ENCODE assay signal across 8 cellular contexts in genomic region chr7:116180302-116180701, GRCh38. TPM values are rescaled to one million over a fixed set of nuclear protein-coding genes. Genes with fewer than 3 reads are reported as not detected.
DNase-seq lines count a peak whose midpoint lies in the region; ATAC-seq and TF ChIP-seq lines count a peak whose summit lies in the region.

No MANE protein-coding gene starts in this region.

- H3K27me3 ChIP-seq in esophagus muscularis mucosa (no peaks in the 10 kb centered on the region), neural progenitor cell (no peaks in the 10 kb centered on the region)

- intact Hi-C loops in esophagus muscularis mucosa (cut with DNase I): loop anchor here (1.0 kb wide), 1 partner anchor 56 kb away; no protein-coding TSS in a partner anchor

- H3K9me3 ChIP-seq in esophagus muscularis mucosa: peaks cover 0 to 8% (median 1%) of the 10 kb centered on the region in 4 donors
- H3K9me3 ChIP-seq in neural progenitor cell (ENCODE audit: low read depth): peaks cover under 1% of the 10 kb centered on the region

- no peak overlapping the region for H3K9ac ChIP-seq in neural progenitor cell

- WGBS in esophagus muscularis mucosa: 63% methylated on average over 2 of the region's 2 CpGs

- peak in 2 of 3 donors; percentile 1 to 14 for DNase-seq in stimulated activated CD4-positive, alpha-beta T cell treated with anti-CD3 and anti-CD28 coated beads, Interleukin-12 subunit alpha, Interleukin-12 subunit beta, amount 100 ng/mL, for 48 hours (ENCODE audit: low read depth in 2 of 3, low spot score in 1 of 3)
- DNase-seq in stimulated activated CD4-positive, alpha-beta T cell treated with anti-CD3 and anti-CD28 coated beads, Interleukin-2, amount 100 ng/mL, for 24 hours: no peak
- peak; percentile 60 for DNase-seq in HuH-7.5 (ENCODE audit: low spot score)
- peak; percentile 55 for DNase-seq in SKM-1 treated with dmso at 0.1 percent for 144 hours (lab: John Stamatoyannopoulos, UW; ENCODE audit: unreplicated experiment)
- DNase-seq in esophagus muscularis mucosa (ENCODE audit: extremely low spot score): no peak
- peak; percentile 61 for DNase-seq in neural progenitor cell (ENCODE audit: low spot score)
- no peak for DNase-seq in NK-92 treated with Interleukin-12 subunit alpha and Interleukin-12 subunit beta, amount 100 ng/mL, for 24 hours (lab: John Stamatoyannopoulos, UW)

- peaks cover under 1% of the 10 kb centered on the region for H3K36me3 Mint-ChIP-seq in neural progenitor cell

- no peak overlapping the region for H3K4me3 Mint-ChIP-seq in neural progenitor cell

- no peak for TF ChIP-seq EP300 in esophagus muscularis mucosa (IDR thresholded peaks at IDR 0.05)

- no peaks in the 10 kb centered on the region for H3K79me2 ChIP-seq in neural progenitor cell (ENCODE audit: low read depth)

- TF ChIP-seq CTCF in esophagus muscularis mucosa (IDR thresholded peaks at IDR 0.05): peak; percentile 80 to 83 (median 81)
- TF ChIP-seq CTCF in neural progenitor cell (IDR thresholded peaks at IDR 0.05): peak; percentile 75

- H3K27ac Mint-ChIP-seq in neural progenitor cell: no peak overlapping the region

- H3K27ac ChIP-seq in esophagus muscularis mucosa (replicated peaks in 1 of 4) (no peak overlapping the region), neural progenitor cell (no peak overlapping the region)

- no peaks in the 10 kb centered on the region for H3K4me1 Mint-ChIP-seq in neural progenitor cell

- H3K4me2 ChIP-seq in neural progenitor cell: no peak overlapping the region

- H3K36me3 ChIP-seq in esophagus muscularis mucosa: no peaks in the 10 kb centered on the region
- no peaks in the 10 kb centered on the region for H3K36me3 ChIP-seq in neural progenitor cell

- H3K9me3 Mint-ChIP-seq in neural progenitor cell: peaks cover 14% of the 10 kb centered on the region

- peaks cover 5% of the 10 kb centered on the region for H3K27me3 Mint-ChIP-seq in neural progenitor cell (ENCODE audit: insufficient read depth, low read depth)

- H3K4me1 ChIP-seq in esophagus muscularis mucosa (peaks cover 0 to 5% (median 1%) of the 10 kb centered on the region in 4 donors), neural progenitor cell (no peaks in the 10 kb centered on the region)

- H2AFZ ChIP-seq in neural progenitor cell (replicated peaks): no peak overlapping the region

- no peaks in the 10 kb centered on the region for H3F3A ChIP-seq in neural progenitor cell (ENCODE audit: low read depth)

- ATAC-seq in GM21528 (IDR thresholded peaks at IDR 0.05; ENCODE audit: low FRiP score, unreplicated experiment): peak; percentile 87

- TF ChIP-seq POLR2A in esophagus muscularis mucosa (IDR thresholded peaks at IDR 0.05; ENCODE audit: low read depth): no peak

- H3K4me3 ChIP-seq in esophagus muscularis mucosa (no peak overlapping the region), neural progenitor cell (no peak overlapping the region)

- no peaks in the 10 kb centered on the region for H4K20me1 ChIP-seq in neural progenitor cell (ENCODE audit: low read depth)

RNA-seq across cellular contexts. Expression of gene TES, which starts 30.0 kb away (rescaled TPM):
- total RNA-seq in esophagus muscularis mucosa (100 to 1,000 TPM; 213 to 356 (median 265) TPM), neural progenitor cell (ENCODE audit: low replicate concordance) (5.9 and 10.6 TPM in 2 replicates)

Comparison
In these comparisons a context has a peak if more than half of its experiments do, and no peak if none do; other contexts are left out.
1. DNase-seq: peak in stimulated activated CD4-positive, alpha-beta T cell treated with anti-CD3 and anti-CD28 coated beads, Interleukin-12 subunit alpha, Interleukin-12 subunit beta, amount 100 ng/mL, for 48 hours (2 of 3), HuH-7.5 (single experiment), SKM-1 treated with dmso at 0.1 percent for 144 hours (single experiment) and neural progenitor cell (single experiment); none in stimulated activated CD4-positive, alpha-beta T cell treated with anti-CD3 and anti-CD28 coated beads, Interleukin-2, amount 100 ng/mL, for 24 hours (0 of 2), esophagus muscularis mucosa (single experiment) and NK-92 treated with Interleukin-12 subunit alpha and Interleukin-12 subunit beta, amount 100 ng/mL, for 24 hours (single experiment).
2. RNA of gene TES, which starts 30.0 kb away (total RNA-seq): 213 to 356 TPM in esophagus muscularis mucosa; 5.9 to 10.6 TPM in neural progenitor cell; every median in the first group is over 10 times any median in the second.